23 cellular contexts compared by ENCODE assay signal in the genomic region with DNA sequence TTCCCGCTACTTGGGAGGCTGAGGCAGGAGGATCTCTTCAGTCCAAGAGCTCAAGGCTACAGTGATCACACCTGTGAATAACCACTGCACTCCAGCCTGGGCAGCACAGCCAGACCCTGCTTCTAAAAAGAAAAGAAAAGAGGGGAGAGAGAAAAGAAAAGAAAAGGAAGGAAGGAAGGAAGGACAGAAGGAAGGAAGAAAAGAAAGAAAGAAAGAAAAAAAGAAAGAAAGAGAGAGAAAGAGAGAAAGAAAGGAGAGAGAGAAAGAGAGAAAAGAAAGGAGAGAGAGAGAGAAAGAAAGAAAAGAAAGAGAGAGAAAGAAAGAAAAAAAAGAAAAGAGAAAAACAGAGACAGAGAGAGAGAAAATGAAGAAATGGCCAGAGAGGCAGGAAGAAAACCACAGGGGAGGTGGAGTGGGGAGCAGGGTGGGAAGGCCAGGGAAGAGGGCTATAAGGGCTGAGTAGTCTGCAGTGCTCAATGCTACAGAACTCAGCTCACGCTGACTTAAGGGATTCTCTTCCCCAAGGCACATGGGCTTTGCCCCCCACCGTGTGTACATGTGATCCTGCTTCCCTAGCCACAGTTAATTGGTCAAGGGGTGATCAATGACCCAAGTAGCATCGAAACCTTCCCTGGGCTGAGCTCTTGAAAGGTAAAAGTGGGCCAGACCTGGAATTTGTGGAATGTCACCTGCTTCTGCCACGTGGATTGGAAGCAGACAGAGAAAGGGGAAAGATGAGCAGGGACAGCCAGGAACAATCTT.
"Had no signal": no experiment of that assay in that cellular context is flagged by ENCODE, and none has a peak within 500 bp of the region (broad histone marks: within the 10 kb centered on the region; RNA-seq: fewer than 3 reads in every experiment).

No MANE protein-coding gene starts in this region.

- H3K4me3 ChIP-seq: colonic mucosa, lower lobe of right lung, spleen, transverse colon, uterus had no signal

- H3K27ac ChIP-seq: colonic mucosa, lower lobe of right lung, spleen, transverse colon, uterus had no signal

- H3K27me3 ChIP-seq: colonic mucosa, spleen, transverse colon, uterus had no signal

- H3K36me3 ChIP-seq: colonic mucosa, lower lobe of right lung, spleen, transverse colon, uterus had no signal

- H3K36me3 Mint-ChIP-seq: activated CD4-positive, alpha-beta memory T cell treated with anti-CD3 and anti-CD28 coated beads for 36 hours; immature natural killer cell; natural killer cell; T-cell had no signal

- H3K27ac Mint-ChIP-seq: activated B cell treated with CpG ODN at 0.5 μM for 24 hours; activated CD4-positive, alpha-beta memory T cell treated with anti-CD3 and anti-CD28 coated beads for 36 hours; activated naive CD4-positive, alpha-beta T cell treated with anti-CD3 and anti-CD28 coated beads for 36 hours; activated naive CD8-positive, alpha-beta T cell treated with anti-CD3 and anti-CD28 coated beads, Interleukin-2, amount 50 U/mL, for 24 hours; activated T-helper 2 cell treated with anti-CD3 and anti-CD28 coated beads, Interferon-gamma antibody, Interleukin-2, Interleukin-4, amounts not matched to agents 10 μg/mL and 5 μg/mL and 100 μg/mL, durations not matched to agents 14 hours and 24 hours and 36 hours; natural killer cell; T-cell had no signal

- H3K9me3 Mint-ChIP-seq: activated B cell treated with CpG ODN at 0.5 μM for 24 hours; activated CD4-positive, alpha-beta memory T cell treated with anti-CD3 and anti-CD28 coated beads for 36 hours; activated naive CD4-positive, alpha-beta T cell treated with anti-CD3 and anti-CD28 coated beads for 36 hours; activated naive CD8-positive, alpha-beta T cell treated with anti-CD3 and anti-CD28 coated beads, Interleukin-2, amount 50 U/mL, for 24 hours; activated T-helper 2 cell treated with anti-CD3 and anti-CD28 coated beads, Interferon-gamma antibody, Interleukin-2, Interleukin-4, amounts not matched to agents 10 μg/mL and 5 μg/mL and 100 μg/mL, durations not matched to agents 14 hours and 24 hours and 36 hours; central memory CD8-positive, alpha-beta T cell; immature natural killer cell; natural killer cell; T-cell had no signal

- DNase-seq: activated B cell treated with CpG ODN at 0.5 μM for 24 hours; activated CD4-positive, alpha-beta memory T cell treated with anti-CD3 and anti-CD28 coated beads for 36 hours; activated CD4-positive, alpha-beta T cell treated with anti-CD3 and anti-CD28 coated beads for 4 hours; activated naive CD4-positive, alpha-beta T cell treated with anti-CD3 and anti-CD28 coated beads for 36 hours; activated naive CD8-positive, alpha-beta T cell treated with anti-CD3 and anti-CD28 coated beads, Interleukin-2, amount 50 U/mL, for 24 hours; anterior cingulate cortex; colonic mucosa; foreskin melanocyte; hypothalamus; immature natural killer cell; left cardiac atrium; lower lobe of right lung; natural killer cell; occipital lobe; retina; spleen; stimulated activated naive CD8-positive, alpha-beta T cell treated with anti-CD3 and anti-CD28 coated beads, Interleukin-15, Interleukin-2, amounts not matched to agents 100 U/mL and 50 U/mL, for 24 hours; substantia nigra; T-cell; transverse colon; uterus had no signal

- H3K9me3 ChIP-seq: colonic mucosa, lower lobe of right lung, spleen, transverse colon, uterus had no signal

- H3K4me1 Mint-ChIP-seq: activated naive CD8-positive, alpha-beta T cell treated with anti-CD3 and anti-CD28 coated beads, Interleukin-2, amount 50 U/mL, for 24 hours; central memory CD8-positive, alpha-beta T cell; immature natural killer cell; natural killer cell had no signal

- ATAC-seq: activated naive CD8-positive, alpha-beta T cell treated with anti-CD3 and anti-CD28 coated beads, Interleukin-2, amount 50 U/mL, for 24 hours; left cardiac atrium; lower lobe of right lung; natural killer cell; stimulated activated naive CD8-positive, alpha-beta T cell treated with anti-CD3 and anti-CD28 coated beads, Interleukin-15, Interleukin-2, amounts not matched to agents 100 U/mL and 50 U/mL, for 24 hours; T-cell had no signal

- H3K4me1 ChIP-seq: colonic mucosa, lower lobe of right lung, spleen, transverse colon, uterus had no signal

- H3K27me3 Mint-ChIP-seq: activated B cell treated with CpG ODN at 0.5 μM for 24 hours had no signal

- H3K4me3 Mint-ChIP-seq: activated B cell treated with CpG ODN at 0.5 μM for 24 hours; activated CD4-positive, alpha-beta memory T cell treated with anti-CD3 and anti-CD28 coated beads for 36 hours; activated naive CD4-positive, alpha-beta T cell treated with anti-CD3 and anti-CD28 coated beads for 36 hours; activated naive CD8-positive, alpha-beta T cell treated with anti-CD3 and anti-CD28 coated beads, Interleukin-2, amount 50 U/mL, for 24 hours; central memory CD8-positive, alpha-beta T cell; immature natural killer cell; natural killer cell; T-cell had no signal
